1 cellular context compared by ENCODE assay signal in the genomic region with DNA sequence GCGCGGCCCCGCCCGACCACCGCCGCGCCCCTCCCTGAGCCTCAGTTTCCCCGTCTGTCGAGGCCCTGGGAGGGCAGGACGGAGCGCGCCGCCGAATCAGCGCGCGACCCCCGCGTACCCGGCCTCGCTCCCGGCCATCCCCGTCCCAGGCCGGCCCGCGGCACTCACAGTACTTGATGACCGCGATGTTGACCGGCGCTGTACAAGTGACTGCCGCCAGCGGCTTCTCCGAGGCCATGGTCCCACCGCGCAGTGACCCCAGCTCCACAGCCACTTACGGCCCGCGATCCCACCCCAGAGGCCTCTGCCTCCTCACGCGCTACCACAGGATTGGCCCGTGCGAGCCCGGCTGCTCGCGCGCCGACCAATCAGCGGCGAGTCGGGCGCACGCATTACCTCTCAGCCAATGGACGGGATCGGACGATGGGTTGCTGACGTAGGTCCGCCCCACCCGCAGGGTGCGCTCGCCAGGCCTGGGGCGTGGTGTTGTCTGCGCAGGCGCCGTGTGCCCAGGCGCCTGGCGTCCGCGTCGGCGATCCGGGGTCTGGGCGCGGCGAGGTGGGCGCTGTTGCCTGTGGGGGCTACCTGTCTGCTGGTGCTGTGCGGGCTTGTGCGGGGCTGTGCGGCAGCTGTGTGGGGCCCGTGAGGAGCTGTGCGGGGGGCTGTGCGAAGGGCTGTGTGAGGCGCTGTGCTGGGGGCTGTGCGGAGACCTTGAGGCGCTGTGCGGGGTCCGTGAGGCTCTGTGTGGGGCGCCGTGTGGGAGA.
TF ChIP-seq lines count a peak whose summit lies in the region.

Gene MVD (minus strand): TSS at position 249 of the 764 bp plus-strand sequence. CDS start 11 bp downstream, at position 238.

TF ChIP-seq in A549, 52 proteins besides CTCF, POLR2A, EP300 and RAD21 (continued from another document):
- TF ChIP-seq, protein P1, sequence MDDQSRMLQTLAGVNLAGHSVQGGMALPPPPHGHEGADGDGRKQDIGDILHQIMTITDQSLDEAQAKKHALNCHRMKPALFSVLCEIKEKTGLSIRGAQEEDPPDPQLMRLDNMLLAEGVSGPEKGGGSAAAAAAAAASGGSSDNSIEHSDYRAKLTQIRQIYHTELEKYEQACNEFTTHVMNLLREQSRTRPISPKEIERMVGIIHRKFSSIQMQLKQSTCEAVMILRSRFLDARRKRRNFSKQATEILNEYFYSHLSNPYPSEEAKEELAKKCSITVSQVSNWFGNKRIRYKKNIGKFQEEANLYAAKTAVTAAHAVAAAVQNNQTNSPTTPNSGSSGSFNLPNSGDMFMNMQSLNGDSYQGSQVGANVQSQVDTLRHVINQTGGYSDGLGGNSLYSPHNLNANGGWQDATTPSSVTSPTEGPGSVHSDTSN (IDR thresholded peaks at IDR 0.05), result no peak
- TF ChIP-seq NR3C1 (IDR thresholded peaks at IDR 0.05) (no peak), FOXS1 (CRISPR knock-in tag; IDR thresholded peaks at IDR 0.05) (no peak), MAFK (IDR thresholded peaks at IDR 0.05; ENCODE audit: partially characterized antibody) (peak; percentile 15), PHF8 (IDR thresholded peaks at IDR 0.05; ENCODE audit: borderline replicate concordance, low read depth) (peak; percentile 80), HOXB5 (CRISPR knock-in tag; IDR thresholded peaks at IDR 0.05) (no peak)
- TF ChIP-seq, protein P2, sequence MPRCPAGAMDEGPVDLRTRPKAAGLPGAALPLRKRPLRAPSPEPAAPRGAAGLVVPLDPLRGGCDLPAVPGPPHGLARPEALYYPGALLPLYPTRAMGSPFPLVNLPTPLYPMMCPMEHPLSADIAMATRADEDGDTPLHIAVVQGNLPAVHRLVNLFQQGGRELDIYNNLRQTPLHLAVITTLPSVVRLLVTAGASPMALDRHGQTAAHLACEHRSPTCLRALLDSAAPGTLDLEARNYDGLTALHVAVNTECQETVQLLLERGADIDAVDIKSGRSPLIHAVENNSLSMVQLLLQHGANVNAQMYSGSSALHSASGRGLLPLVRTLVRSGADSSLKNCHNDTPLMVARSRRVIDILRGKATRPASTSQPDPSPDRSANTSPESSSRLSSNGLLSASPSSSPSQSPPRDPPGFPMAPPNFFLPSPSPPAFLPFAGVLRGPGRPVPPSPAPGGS (IDR thresholded peaks at IDR 0.05), result peak; percentile 51; the same call in 1 of the 3 replicates
TF ChIP-seq in A549: peak in this region for 10.
